Comparison of ENCODE assay signal across 8 cellular contexts in the genomic region with DNA sequence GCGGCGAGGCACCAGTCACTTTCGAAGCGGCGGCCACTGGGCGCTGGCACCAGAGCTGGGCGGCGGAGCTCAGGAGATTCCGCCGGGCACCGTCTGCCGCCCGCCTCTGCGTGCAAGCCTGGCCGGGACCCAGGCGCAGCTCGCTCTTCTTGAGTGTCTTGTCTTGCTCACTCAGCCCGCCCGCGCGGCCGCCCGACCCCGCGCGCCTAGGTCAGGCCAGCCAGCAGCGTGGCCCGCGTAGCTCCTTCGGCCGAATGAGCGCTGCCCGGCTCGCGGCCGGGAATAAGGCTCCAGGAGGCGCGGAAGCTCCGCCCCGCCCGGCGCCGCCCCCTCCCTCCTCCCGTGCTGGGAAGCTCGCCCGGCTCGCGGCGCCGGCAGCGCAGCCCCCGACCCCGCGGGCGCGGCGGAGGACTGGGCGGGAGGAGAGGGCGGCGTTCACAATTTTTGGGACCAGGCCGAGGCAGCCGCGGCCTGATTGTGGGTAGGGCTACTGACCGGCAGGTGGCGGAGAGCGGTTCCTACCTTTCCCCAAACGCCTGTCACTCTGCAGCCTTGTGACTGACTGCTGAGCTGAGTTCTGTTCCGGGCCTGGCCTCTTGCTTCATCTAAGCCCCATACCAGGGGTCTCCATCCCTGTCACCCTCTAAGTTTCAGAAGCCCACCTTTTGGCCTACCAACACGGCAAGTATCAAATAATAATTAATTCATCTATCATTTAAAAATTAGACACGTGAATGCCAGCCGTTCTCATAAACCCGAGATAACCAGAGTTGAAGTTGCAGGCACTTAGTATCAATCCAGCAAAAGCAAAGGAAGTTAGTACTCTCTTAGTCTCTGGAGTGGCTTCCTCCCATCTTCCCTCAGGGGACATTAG. TPM values are rescaled to one million over a fixed set of nuclear protein-coding genes. Genes with fewer than 3 reads are reported as not detected.
DNase-seq lines count a peak whose midpoint lies in the region; ATAC-seq and TF ChIP-seq lines count a peak whose summit lies in the region.

A gene with protein sequence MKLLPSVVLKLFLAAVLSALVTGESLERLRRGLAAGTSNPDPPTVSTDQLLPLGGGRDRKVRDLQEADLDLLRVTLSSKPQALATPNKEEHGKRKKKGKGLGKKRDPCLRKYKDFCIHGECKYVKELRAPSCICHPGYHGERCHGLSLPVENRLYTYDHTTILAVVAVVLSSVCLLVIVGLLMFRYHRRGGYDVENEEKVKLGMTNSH (minus strand): TSS at position 256 of the 874 bp plus-strand sequence. CDS start 275 bp downstream, outside the sequence.

- H3K9me3 ChIP-seq in HUES6 (ENCODE audit: control insufficient read depth, insufficient read depth, low read depth, low read length) (no peaks in the 10 kb centered on the region), RWPE2 (ENCODE audit: severe bottlenecking) (no peaks in the 10 kb centered on the region), gastroesophageal sphincter (no peaks in the 10 kb centered on the region), neural progenitor cell (ENCODE audit: low read depth) (no peaks in the 10 kb centered on the region), upper lobe of left lung (no peaks in the 10 kb centered on the region)

- no peaks in the 10 kb centered on the region for H3K9me3 Mint-ChIP-seq in neural progenitor cell

- no peaks in the 10 kb centered on the region for H4K20me1 ChIP-seq in neural progenitor cell (ENCODE audit: low read depth)

- peak within 1 kb of the TSS; percentile 85 for H3K4me3 Mint-ChIP-seq in neural progenitor cell

- peaks cover 13% of the 10 kb centered on the region for H3K27me3 ChIP-seq in HUES6 (ENCODE audit: control insufficient read depth, insufficient read depth, low read length)
- no peaks in the 10 kb centered on the region for H3K27me3 ChIP-seq in RWPE2 (ENCODE audit: insufficient read depth, poor library complexity, severe bottlenecking)
- no peaks in the 10 kb centered on the region for H3K27me3 ChIP-seq in gastroesophageal sphincter
- peaks cover 22% of the 10 kb centered on the region for H3K27me3 ChIP-seq in neural progenitor cell
- H3K27me3 ChIP-seq in upper lobe of left lung = no peaks in the 10 kb centered on the region

- H3K27me3 Mint-ChIP-seq in neural progenitor cell (ENCODE audit: insufficient read depth, low read depth) = peaks cover 7% of the 10 kb centered on the region

- peak; percentile 84 to 90 for TF ChIP-seq POLR2A in gastroesophageal sphincter (IDR thresholded peaks at IDR 0.05)
- peak in 3 of 4 donors; percentile 87 to 94 (median 91) for TF ChIP-seq POLR2A in upper lobe of left lung (IDR thresholded peaks at IDR 0.05)

- no peaks in the 10 kb centered on the region for H3K79me2 ChIP-seq in neural progenitor cell (ENCODE audit: low read depth)

- H3K4me3 ChIP-seq in HUES6 (ENCODE audit: low read depth, low read length) = peak within 1 kb of the TSS; percentile 78
- H3K4me3 ChIP-seq in RWPE2 (ENCODE audit: severe bottlenecking) = peak within 1 kb of the TSS; percentile 46
- H3K4me3 ChIP-seq in gastroesophageal sphincter = peak within 1 kb of the TSS; percentile 66 to 75
- H3K4me3 ChIP-seq in neural progenitor cell = peak within 1 kb of the TSS; percentile 59
- H3K4me3 ChIP-seq in upper lobe of left lung = peak within 1 kb of the TSS; percentile 76 to 96 (median 88)

- DNase-seq in DMS53 treated with DMSO at 0.1 percent for 48 hours (lab: John Stamatoyannopoulos, UW; ENCODE audit: unreplicated experiment) (peak; percentile 73), RWPE2 (ENCODE audit: low spot score) (no peak), neural progenitor cell (ENCODE audit: low spot score) (peak; percentile 97), upper lobe of left lung (peak; percentile 87 to 98)
- DNase-seq in activated naive CD4-positive, alpha-beta T cell treated with anti-CD3 and anti-CD28 coated beads, Interleukin-2, amount 50 U/mL, for 16 hours = peak; percentile 49

- H3K27ac Mint-ChIP-seq in neural progenitor cell = no peak within 1 kb of the TSS

- peak; percentile 53 for TF ChIP-seq CTCF in RWPE2 (IDR thresholded peaks at IDR 0.05; ENCODE audit: poor library complexity, severe bottlenecking)
- peak in 3 of 4 experiments; percentile 47 to 57 (median 56) for TF ChIP-seq CTCF in gastroesophageal sphincter (IDR thresholded peaks at IDR 0.05)
- peak; percentile 64 for TF ChIP-seq CTCF in neural progenitor cell (IDR thresholded peaks at IDR 0.05)
- peak; percentile 35 to 78 (median 68) for TF ChIP-seq CTCF in upper lobe of left lung (IDR thresholded peaks at IDR 0.05)

- H3K9ac ChIP-seq in HUES6 (ENCODE audit: low read length) (peak within 1 kb of the TSS; percentile 45), neural progenitor cell (no peak within 1 kb of the TSS)

- TF ChIP-seq EP300 in gastroesophageal sphincter (IDR thresholded peaks at IDR 0.05) = no peak
- TF ChIP-seq EP300 in upper lobe of left lung (IDR thresholded peaks at IDR 0.05) = peak in 1 of 4 donors; percentile 21

- H2AFZ ChIP-seq in neural progenitor cell (replicated peaks) = peak within 1 kb of the TSS; percentile 80

- H3F3A ChIP-seq in neural progenitor cell (ENCODE audit: low read depth) = peaks cover 15% of the 10 kb centered on the region

- WGBS in gastroesophageal sphincter (ENCODE audit: low coverage in 1 of 2), 2 donors = 0 to 6% methylated on average over 2 to 6 of the region's 72 CpGs
- whole genome bisulfite sequencing in upper lobe of left lung, 2 donors = 2% methylated on average over 12 to 45 of the region's 72 CpGs

- H3K36me3 ChIP-seq in HUES6 (ENCODE audit: control insufficient read depth, insufficient read depth, low read length) (no peaks in the 10 kb centered on the region), RWPE2 (ENCODE audit: low read depth) (peaks cover 22% of the 10 kb centered on the region), gastroesophageal sphincter (peaks cover 0 to 12% of the 10 kb centered on the region in 2 donors), neural progenitor cell (no peaks in the 10 kb centered on the region), upper lobe of left lung (peaks cover 0 to 10% (median 0%) of the 10 kb centered on the region in 4 donors)

- H3K4me2 ChIP-seq in neural progenitor cell = peak within 1 kb of the TSS; percentile 80

- H3K36me3 Mint-ChIP-seq in neural progenitor cell = no peaks in the 10 kb centered on the region

- no peak within 1 kb of the TSS for H3K27ac ChIP-seq in HUES6 (ENCODE audit: low read depth, low read length)
- H3K27ac ChIP-seq in RWPE2 (ENCODE audit: poor library complexity, severe bottlenecking) = peak within 1 kb of the TSS; percentile 46
- H3K27ac ChIP-seq in gastroesophageal sphincter = peak within 1 kb of the TSS; percentile 35 to 88 (median 84)
- no peak within 1 kb of the TSS for H3K27ac ChIP-seq in neural progenitor cell
- peak within 1 kb of the TSS; percentile 86 to 90 (median 88) for H3K27ac ChIP-seq in upper lobe of left lung

- peaks cover 15% of the 10 kb centered on the region for H3K4me1 ChIP-seq in HUES6 (ENCODE audit: control insufficient read depth, insufficient read depth, low read length)
- H3K4me1 ChIP-seq in RWPE2 (ENCODE audit: insufficient read depth, poor library complexity, severe bottlenecking) = peaks cover 42% of the 10 kb centered on the region
- H3K4me1 ChIP-seq in gastroesophageal sphincter = peaks cover 0 to 58% (median 12%) of the 10 kb centered on the region in 3 donors
- H3K4me1 ChIP-seq in neural progenitor cell = no peaks in the 10 kb centered on the region
- H3K4me1 ChIP-seq in upper lobe of left lung = peaks cover 49 to 56% (median 51%) of the 10 kb centered on the region in 4 donors

- H3K4me1 Mint-ChIP-seq in neural progenitor cell = peaks cover 8% of the 10 kb centered on the region

- peak; percentile 77 for ATAC-seq in GM21515 (IDR thresholded peaks at IDR 0.05; ENCODE audit: unreplicated experiment)
- peak; percentile 54 for ATAC-seq in RWPE2 (ENCODE audit: low read depth)
- peak; percentile 90 for ATAC-seq in gastroesophageal sphincter
- ATAC-seq in upper lobe of left lung (ENCODE audit: low FRiP score in 2 of 2) = peak; percentile 89 to 93

RNA-seq across cellular contexts. Expression of the gene that starts here (rescaled TPM):
- 10 to 100 TPM in 1 of 4 donors, 1 to 10 TPM in 3; 4.7 to 17.4 (median 6.6) TPM for total RNA-seq in gastroesophageal sphincter
- 2.4 and 3.4 TPM in 2 replicates for total RNA-seq in neural progenitor cell (ENCODE audit: low replicate concordance)
- total RNA-seq in upper lobe of left lung = 10 to 100 TPM; 10.5 to 65.0 (median 49.5) TPM

Comparison
In these comparisons a context has a peak if more than half of its experiments do, and no peak if none do; other contexts are left out.
1. H3K27ac ChIP-seq: peak in RWPE2 (single experiment), gastroesophageal sphincter (4 of 4) and upper lobe of left lung (4 of 4); none in HUES6 (single experiment) and neural progenitor cell (single experiment).
2. Peak in every context shown above with its lines, with median percentiles within 50 percentile points of each other: ATAC-seq, H3K4me3 ChIP-seq and CTCF ChIP-seq.